Comparison of ENCODE assay signal across 1 cellular context in the genomic region with DNA sequence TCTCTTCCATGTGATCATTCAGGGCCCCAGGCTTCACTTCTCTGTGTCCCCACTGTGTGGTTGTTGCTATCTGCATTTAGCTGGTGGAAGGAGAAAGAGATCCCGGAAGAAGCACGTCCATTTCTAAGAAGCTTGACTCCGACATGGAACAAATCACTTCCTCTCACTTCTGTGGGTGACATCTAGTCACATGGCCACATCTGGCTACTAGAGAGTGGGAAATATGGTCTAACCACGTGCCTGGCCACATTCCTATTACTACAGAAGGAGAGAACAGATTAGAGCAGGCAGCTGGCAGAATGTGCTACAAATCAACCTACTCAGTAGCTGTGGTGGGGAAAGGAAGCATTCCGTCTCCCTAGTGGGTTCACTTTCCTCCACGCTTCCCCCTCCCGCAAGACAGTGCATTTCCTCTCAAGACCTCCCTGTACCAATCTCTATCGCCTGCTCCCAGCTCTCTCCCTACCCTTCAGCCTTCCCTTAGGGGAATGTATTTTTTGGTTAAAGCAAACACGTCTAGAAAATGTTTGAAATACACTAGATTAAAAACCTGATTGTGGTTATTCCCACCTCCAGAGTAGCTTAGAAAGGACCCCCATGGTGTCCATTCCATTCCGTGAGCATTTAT.
TF ChIP-seq lines count a peak whose summit lies in the region.

No MANE protein-coding gene starts in this region.

TF ChIP-seq in K562, 482 proteins besides CTCF, POLR2A, EP300 and RAD21:
- TF ChIP-seq L3MBTL2 (IDR thresholded peaks at IDR 0.05), result 0 out of 2 replicates have a peak, but pooled peaks have one; percentile 34
- TF ChIP-seq CBX8 (IDR thresholded peaks at IDR 0.05; ENCODE audit: borderline replicate concordance, extremely low read depth, low read depth, low read length, poor library complexity, severe bottlenecking), result no peak
